ENCODE assay signal across 1 cellular context in the genomic region with DNA sequence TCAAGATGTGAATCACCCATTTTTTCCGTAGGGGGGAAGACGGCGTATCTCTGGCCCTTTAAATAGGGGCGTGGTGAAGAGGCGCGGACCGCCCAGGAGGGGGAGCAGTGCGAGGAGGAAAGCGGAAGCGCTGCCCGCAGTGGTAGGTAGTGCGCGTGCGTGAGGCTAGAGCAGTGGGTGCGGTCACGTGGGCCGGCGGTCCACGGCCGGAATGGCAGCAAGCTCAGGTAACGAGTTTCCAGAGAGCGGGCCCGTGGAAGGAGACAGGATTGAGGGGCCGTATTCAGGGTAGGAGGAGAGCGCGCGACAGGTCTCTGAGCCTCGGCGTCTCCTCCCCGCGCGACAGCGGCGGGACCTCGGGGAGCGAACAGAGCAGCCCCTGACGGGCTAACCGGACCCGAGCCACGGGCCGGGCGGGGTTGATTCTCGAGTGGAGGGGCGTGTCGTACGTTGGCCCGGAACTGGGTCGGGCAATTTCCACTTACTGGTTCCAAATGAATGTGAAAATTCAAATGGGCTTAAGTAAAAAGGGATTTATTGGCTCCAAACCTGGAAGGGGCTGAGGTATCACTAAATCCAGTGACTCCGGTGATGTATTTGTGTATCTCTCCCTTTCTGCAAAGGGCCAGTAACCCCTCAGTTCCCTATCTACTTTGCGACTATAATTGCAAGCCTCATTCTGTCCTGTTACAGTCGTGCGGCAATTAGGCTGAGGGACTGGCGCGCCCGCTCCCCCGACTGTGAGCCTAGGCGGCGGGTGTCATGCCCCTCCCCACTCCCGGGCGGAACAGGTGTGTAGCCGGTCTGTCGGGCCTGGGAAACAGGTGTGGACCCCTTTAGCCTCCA.
TF ChIP-seq lines count a peak whose summit lies in the region.

A gene with protein sequence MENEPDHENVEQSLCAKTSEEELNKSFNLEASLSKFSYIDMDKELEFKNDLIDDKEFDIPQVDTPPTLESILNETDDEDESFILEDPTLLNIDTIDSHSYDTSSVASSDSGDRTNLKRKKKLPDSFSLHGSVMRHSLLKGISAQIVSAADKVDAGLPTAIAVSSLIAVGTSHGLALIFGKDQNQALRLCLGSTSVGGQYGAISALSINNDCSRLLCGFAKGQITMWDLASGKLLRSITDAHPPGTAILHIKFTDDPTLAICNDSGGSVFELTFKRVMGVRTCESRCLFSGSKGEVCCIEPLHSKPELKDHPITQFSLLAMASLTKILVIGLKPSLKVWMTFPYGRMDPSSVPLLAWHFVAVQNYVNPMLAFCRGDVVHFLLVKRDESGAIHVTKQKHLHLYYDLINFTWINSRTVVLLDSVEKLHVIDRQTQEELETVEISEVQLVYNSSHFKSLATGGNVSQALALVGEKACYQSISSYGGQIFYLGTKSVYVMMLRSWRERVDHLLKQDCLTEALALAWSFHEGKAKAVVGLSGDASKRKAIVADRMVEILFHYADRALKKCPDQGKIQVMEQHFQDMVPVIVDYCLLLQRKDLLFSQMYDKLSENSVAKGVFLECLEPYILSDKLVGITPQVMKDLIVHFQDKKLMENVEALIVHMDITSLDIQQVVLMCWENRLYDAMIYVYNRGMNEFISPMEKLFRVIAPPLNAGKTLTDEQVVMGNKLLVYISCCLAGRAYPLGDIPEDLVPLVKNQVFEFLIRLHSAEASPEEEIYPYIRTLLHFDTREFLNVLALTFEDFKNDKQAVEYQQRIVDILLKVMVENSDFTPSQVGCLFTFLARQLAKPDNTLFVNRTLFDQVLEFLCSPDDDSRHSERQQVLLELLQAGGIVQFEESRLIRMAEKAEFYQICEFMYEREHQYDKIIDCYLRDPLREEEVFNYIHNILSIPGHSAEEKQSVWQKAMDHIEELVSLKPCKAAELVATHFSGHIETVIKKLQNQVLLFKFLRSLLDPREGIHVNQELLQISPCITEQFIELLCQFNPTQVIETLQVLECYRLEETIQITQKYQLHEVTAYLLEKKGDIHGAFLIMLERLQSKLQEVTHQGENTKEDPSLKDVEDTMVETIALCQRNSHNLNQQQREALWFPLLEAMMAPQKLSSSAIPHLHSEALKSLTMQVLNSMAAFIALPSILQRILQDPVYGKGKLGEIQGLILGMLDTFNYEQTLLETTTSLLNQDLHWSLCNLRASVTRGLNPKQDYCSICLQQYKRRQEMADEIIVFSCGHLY (N-terminal part only) (plus strand): TSS at position 168 of the 846 bp plus-strand sequence. CDS start 12,467 bp downstream, outside the sequence.

TF ChIP-seq in HEK293, 187 proteins besides CTCF, POLR2A, EP300 and RAD21 (continued from another document):
- TF ChIP-seq, protein P1, sequence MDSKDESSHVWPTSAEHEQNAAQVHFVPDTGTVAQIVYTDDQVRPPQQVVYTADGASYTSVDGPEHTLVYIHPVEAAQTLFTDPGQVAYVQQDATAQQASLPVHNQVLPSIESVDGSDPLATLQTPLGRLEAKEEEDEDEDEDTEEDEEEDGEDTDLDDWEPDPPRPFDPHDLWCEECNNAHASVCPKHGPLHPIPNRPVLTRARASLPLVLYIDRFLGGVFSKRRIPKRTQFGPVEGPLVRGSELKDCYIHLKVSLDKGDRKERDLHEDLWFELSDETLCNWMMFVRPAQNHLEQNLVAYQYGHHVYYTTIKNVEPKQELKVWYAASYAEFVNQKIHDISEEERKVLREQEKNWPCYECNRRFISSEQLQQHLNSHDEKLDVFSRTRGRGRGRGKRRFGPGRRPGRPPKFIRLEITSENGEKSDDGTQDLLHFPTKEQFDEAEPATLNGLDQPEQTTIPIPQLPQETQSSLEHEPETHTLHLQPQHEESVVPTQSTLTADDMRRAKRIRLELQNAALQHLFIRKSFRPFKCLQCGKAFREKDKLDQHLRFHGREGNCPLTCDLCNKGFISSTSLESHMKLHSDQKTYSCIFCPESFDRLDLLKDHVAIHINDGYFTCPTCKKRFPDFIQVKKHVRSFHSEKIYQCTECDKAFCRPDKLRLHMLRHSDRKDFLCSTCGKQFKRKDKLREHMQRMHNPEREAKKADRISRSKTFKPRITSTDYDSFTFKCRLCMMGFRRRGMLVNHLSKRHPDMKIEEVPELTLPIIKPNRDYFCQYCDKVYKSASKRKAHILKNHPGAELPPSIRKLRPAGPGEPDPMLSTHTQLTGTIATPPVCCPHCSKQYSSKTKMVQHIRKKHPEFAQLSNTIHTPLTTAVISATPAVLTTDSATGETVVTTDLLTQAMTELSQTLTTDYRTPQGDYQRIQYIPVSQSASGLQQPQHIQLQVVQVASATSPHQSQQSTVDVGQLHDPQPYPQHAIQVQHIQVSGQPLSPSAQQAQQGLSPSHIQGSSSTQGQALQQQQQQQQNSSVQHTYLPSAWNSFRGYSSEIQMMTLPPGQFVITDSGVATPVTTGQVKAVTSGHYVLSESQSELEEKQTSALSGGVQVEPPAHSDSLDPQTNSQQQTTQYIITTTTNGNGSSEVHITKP (tag by site-specific recombination; IDR thresholded peaks at IDR 0.05), result peak; percentile 91
- TF ChIP-seq ZNF76 (tag by site-specific recombination; IDR thresholded peaks at IDR 0.05; ENCODE audit: borderline replicate concordance, low read depth) (peak; percentile 17; the same call in 1 of the 2 replicates), ZNF341 (tag by site-specific recombination; IDR thresholded peaks at IDR 0.05; ENCODE audit: low read depth) (peak; percentile 67), ZEB2 (tag by site-specific recombination; IDR thresholded peaks at IDR 0.05) (peak; percentile 62), SP3 (tag by site-specific recombination; IDR thresholded peaks at IDR 0.05) (peak; percentile 85), KLF8 (tag by site-specific recombination; IDR thresholded peaks at IDR 0.05) (peak; percentile 70; the same call in 1 of the 2 replicates), GLI4 (tag by site-specific recombination; IDR thresholded peaks at IDR 0.05) (0 out of 2 replicates have a peak, but pooled peaks have one; percentile 15), ZNF169 (tag by site-specific recombination; IDR thresholded peaks at IDR 0.05) (no peak), ZNF600 (tag by site-specific recombination; IDR thresholded peaks at IDR 0.05) (peak; percentile 41; the same call in 1 of the 2 replicates), ZNF2 (tag by site-specific recombination; IDR thresholded peaks at IDR 0.05) (0 out of 2 replicates have a peak, but pooled peaks have one; percentile 25), ZSCAN23 (tag by site-specific recombination; IDR thresholded peaks at IDR 0.05) (no peak), ZXDB (tag by site-specific recombination; IDR thresholded peaks at IDR 0.05) (peak; percentile 79), YY1 (tag by site-specific recombination; IDR thresholded peaks at IDR 0.05) (peak; percentile 63; the same call in 1 of the 2 replicates), KLF7 (tag by site-specific recombination; IDR thresholded peaks at IDR 0.05; ENCODE audit: borderline replicate concordance) (no peak), ZNF202 (tag by site-specific recombination; IDR thresholded peaks at IDR 0.05; ENCODE audit: borderline replicate concordance) (no peak), KLF1 (tag by site-specific recombination; IDR thresholded peaks at IDR 0.05) (peak; percentile 65; the same call in 1 of the 2 replicates), SCRT2 (tag by site-specific recombination; IDR thresholded peaks at IDR 0.05) (peak; percentile 68), ZFP69B (tag by site-specific recombination; IDR thresholded peaks at IDR 0.05) (no peak), YY2 (tag by site-specific recombination; IDR thresholded peaks at IDR 0.05) (peak; percentile 55; the same call in 1 of the 2 replicates), ZBTB8A (tag by site-specific recombination; IDR thresholded peaks at IDR 0.05) (0 out of 2 replicates have a peak, but pooled peaks have one; percentile 19)
- TF ChIP-seq, protein P2, sequence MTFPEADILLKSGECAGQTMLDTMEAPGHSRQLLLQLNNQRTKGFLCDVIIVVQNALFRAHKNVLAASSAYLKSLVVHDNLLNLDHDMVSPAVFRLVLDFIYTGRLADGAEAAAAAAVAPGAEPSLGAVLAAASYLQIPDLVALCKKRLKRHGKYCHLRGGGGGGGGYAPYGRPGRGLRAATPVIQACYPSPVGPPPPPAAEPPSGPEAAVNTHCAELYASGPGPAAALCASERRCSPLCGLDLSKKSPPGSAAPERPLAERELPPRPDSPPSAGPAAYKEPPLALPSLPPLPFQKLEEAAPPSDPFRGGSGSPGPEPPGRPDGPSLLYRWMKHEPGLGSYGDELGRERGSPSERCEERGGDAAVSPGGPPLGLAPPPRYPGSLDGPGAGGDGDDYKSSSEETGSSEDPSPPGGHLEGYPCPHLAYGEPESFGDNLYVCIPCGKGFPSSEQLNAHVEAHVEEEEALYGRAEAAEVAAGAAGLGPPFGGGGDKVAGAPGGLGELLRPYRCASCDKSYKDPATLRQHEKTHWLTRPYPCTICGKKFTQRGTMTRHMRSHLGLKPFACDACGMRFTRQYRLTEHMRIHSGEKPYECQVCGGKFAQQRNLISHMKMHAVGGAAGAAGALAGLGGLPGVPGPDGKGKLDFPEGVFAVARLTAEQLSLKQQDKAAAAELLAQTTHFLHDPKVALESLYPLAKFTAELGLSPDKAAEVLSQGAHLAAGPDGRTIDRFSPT (tag by site-specific recombination; IDR thresholded peaks at IDR 0.05), result peak; percentile 24; the same call in 1 of the 2 replicates
- TF ChIP-seq, protein P3, sequence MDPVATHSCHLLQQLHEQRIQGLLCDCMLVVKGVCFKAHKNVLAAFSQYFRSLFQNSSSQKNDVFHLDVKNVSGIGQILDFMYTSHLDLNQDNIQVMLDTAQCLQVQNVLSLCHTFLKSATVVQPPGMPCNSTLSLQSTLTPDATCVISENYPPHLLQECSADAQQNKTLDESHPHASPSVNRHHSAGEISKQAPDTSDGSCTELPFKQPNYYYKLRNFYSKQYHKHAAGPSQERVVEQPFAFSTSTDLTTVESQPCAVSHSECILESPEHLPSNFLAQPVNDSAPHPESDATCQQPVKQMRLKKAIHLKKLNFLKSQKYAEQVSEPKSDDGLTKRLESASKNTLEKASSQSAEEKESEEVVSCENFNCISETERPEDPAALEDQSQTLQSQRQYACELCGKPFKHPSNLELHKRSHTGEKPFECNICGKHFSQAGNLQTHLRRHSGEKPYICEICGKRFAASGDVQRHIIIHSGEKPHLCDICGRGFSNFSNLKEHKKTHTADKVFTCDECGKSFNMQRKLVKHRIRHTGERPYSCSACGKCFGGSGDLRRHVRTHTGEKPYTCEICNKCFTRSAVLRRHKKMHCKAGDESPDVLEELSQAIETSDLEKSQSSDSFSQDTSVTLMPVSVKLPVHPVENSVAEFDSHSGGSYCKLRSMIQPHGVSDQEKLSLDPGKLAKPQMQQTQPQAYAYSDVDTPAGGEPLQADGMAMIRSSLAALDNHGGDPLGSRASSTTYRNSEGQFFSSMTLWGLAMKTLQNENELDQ (tag by site-specific recombination; IDR thresholded peaks at IDR 0.05; ENCODE audit: low read depth), result no peak
- TF ChIP-seq, protein P4, sequence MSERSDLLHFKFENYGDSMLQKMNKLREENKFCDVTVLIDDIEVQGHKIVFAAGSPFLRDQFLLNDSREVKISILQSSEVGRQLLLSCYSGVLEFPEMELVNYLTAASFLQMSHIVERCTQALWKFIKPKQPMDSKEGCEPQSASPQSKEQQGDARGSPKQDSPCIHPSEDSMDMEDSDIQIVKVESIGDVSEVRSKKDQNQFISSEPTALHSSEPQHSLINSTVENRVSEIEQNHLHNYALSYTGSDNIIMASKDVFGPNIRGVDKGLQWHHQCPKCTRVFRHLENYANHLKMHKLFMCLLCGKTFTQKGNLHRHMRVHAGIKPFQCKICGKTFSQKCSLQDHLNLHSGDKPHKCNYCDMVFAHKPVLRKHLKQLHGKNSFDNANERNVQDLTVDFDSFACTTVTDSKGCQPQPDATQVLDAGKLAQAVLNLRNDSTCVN (tag by site-specific recombination; optimal IDR thresholded peaks at IDR 0.05), result peak; percentile 80
- TF ChIP-seq, protein P5, sequence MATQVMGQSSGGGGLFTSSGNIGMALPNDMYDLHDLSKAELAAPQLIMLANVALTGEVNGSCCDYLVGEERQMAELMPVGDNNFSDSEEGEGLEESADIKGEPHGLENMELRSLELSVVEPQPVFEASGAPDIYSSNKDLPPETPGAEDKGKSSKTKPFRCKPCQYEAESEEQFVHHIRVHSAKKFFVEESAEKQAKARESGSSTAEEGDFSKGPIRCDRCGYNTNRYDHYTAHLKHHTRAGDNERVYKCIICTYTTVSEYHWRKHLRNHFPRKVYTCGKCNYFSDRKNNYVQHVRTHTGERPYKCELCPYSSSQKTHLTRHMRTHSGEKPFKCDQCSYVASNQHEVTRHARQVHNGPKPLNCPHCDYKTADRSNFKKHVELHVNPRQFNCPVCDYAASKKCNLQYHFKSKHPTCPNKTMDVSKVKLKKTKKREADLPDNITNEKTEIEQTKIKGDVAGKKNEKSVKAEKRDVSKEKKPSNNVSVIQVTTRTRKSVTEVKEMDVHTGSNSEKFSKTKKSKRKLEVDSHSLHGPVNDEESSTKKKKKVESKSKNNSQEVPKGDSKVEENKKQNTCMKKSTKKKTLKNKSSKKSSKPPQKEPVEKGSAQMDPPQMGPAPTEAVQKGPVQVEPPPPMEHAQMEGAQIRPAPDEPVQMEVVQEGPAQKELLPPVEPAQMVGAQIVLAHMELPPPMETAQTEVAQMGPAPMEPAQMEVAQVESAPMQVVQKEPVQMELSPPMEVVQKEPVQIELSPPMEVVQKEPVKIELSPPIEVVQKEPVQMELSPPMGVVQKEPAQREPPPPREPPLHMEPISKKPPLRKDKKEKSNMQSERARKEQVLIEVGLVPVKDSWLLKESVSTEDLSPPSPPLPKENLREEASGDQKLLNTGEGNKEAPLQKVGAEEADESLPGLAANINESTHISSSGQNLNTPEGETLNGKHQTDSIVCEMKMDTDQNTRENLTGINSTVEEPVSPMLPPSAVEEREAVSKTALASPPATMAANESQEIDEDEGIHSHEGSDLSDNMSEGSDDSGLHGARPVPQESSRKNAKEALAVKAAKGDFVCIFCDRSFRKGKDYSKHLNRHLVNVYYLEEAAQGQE (tag by site-specific recombination; IDR thresholded peaks at IDR 0.05), result peak; percentile 33; the same call in 1 of the 2 replicates
- TF ChIP-seq, protein P6, sequence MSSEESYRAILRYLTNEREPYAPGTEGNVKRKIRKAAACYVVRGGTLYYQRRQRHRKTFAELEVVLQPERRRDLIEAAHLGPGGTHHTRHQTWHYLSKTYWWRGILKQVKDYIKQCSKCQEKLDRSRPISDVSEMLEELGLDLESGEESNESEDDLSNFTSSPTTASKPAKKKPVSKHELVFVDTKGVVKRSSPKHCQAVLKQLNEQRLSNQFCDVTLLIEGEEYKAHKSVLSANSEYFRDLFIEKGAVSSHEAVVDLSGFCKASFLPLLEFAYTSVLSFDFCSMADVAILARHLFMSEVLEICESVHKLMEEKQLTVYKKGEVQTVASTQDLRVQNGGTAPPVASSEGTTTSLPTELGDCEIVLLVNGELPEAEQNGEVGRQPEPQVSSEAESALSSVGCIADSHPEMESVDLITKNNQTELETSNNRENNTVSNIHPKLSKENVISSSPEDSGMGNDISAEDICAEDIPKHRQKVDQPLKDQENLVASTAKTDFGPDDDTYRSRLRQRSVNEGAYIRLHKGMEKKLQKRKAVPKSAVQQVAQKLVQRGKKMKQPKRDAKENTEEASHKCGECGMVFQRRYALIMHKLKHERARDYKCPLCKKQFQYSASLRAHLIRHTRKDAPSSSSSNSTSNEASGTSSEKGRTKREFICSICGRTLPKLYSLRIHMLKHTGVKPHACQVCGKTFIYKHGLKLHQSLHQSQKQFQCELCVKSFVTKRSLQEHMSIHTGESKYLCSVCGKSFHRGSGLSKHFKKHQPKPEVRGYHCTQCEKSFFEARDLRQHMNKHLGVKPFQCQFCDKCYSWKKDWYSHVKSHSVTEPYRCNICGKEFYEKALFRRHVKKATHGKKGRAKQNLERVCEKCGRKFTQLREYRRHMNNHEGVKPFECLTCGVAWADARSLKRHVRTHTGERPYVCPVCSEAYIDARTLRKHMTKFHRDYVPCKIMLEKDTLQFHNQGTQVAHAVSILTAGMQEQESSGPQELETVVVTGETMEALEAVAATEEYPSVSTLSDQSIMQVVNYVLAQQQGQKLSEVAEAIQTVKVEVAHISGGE (tag by site-specific recombination; conservative IDR thresholded peaks at IDR 0.05; ENCODE audit: low read depth), result peak; percentile 19; the same call in 1 of the 2 replicates
